12 cellular contexts compared by ENCODE assay signal in genomic region chr7:101959829-101960228, GRCh38.
DNase-seq lines count a peak whose midpoint lies in the region; ATAC-seq and TF ChIP-seq lines count a peak whose summit lies in the region.
"Had no signal": no experiment of that assay in that cellular context is flagged by ENCODE, and none has a peak within 500 bp of the region (broad histone marks: within the 10 kb centered on the region; RNA-seq: fewer than 3 reads in every experiment).

No MANE protein-coding gene starts in this region.

- ATAC-seq in DND-41 (ENCODE audit: insufficient read depth, low read depth) (no peak), gastrocnemius medialis (no peak), GM18502 (IDR thresholded peaks at IDR 0.05; ENCODE audit: poor library complexity, unreplicated experiment) (no peak)
- no peak for ATAC-seq in activated naive CD8-positive, alpha-beta T cell treated with anti-CD3 and anti-CD28 coated beads, Interleukin-2, amount 50 U/mL, for 24 hours

- no peak overlapping the region for H3K4me3 ChIP-seq in DND-41 (ENCODE audit: low read depth in 1 of 2, low read length in 2 of 2)
- H3K4me3 ChIP-seq in Karpas-422 (ENCODE audit: low read length): no peak overlapping the region
- no peak overlapping the region for H3K4me3 ChIP-seq in endodermal cell (ENCODE audit: low read length)
- H3K4me3 ChIP-seq in gastrocnemius medialis: no peak overlapping the region
- no peak overlapping the region for H3K4me3 ChIP-seq in dorsolateral prefrontal cortex

- DNase-seq in DND-41 (no peak), Karpas-422 (no peak), endodermal cell (no peak), gastrocnemius medialis (no peak), dorsolateral prefrontal cortex (no peak)
- no peak for DNase-seq in activated naive CD8-positive, alpha-beta T cell treated with anti-CD3 and anti-CD28 coated beads, Interleukin-2, amount 50 U/mL, for 24 hours
- DNase-seq: CD8-positive, alpha-beta memory T cell; DMS53; GOT3; HCEC 1CT; HFFc6 had no signal

- no peak overlapping the region for H2AFZ ChIP-seq in DND-41 (ENCODE audit: low read depth, low read length)
- H2AFZ ChIP-seq in Karpas-422 (ENCODE audit: low read length): no peak overlapping the region

- H3K4me3 Mint-ChIP-seq in endodermal cell: no peak overlapping the region
- no peak overlapping the region for H3K4me3 Mint-ChIP-seq in activated naive CD8-positive, alpha-beta T cell treated with anti-CD3 and anti-CD28 coated beads, Interleukin-2, amount 50 U/mL, for 24 hours
- H3K4me3 Mint-ChIP-seq: CD8-positive, alpha-beta memory T cell; HFFc6 had no signal

- peaks cover 14% of the 10 kb centered on the region for H3K36me3 Mint-ChIP-seq in endodermal cell (ENCODE audit: low read depth)
- H3K36me3 Mint-ChIP-seq in activated naive CD8-positive, alpha-beta T cell treated with anti-CD3 and anti-CD28 coated beads, Interleukin-2, amount 50 U/mL, for 24 hours (ENCODE audit: low read depth): no peaks in the 10 kb centered on the region

- H3K27ac Mint-ChIP-seq in endodermal cell: peak overlapping the region; percentile 73
- no peak overlapping the region for H3K27ac Mint-ChIP-seq in activated naive CD8-positive, alpha-beta T cell treated with anti-CD3 and anti-CD28 coated beads, Interleukin-2, amount 50 U/mL, for 24 hours
- H3K27ac Mint-ChIP-seq: HFFc6 had no signal

- peaks cover 94% of the 10 kb centered on the region for H3K79me2 ChIP-seq in DND-41 (ENCODE audit: insufficient read depth, low read length)
- peaks cover 84% of the 10 kb centered on the region for H3K79me2 ChIP-seq in Karpas-422 (ENCODE audit: low read length)

- peaks cover 44% of the 10 kb centered on the region for H3K4me1 ChIP-seq in DND-41 (ENCODE audit: insufficient read depth, low read length)
- peaks cover 50% of the 10 kb centered on the region for H3K4me1 ChIP-seq in Karpas-422 (ENCODE audit: low read length)
- peaks cover 5% of the 10 kb centered on the region for H3K4me1 ChIP-seq in endodermal cell (ENCODE audit: control insufficient read depth, insufficient read depth, low read length)
- H3K4me1 ChIP-seq in gastrocnemius medialis: peaks cover 53 to 61% of the 10 kb centered on the region in 2 donors

- H3K9me3 ChIP-seq in DND-41 (ENCODE audit: insufficient read depth, low read length, severe bottlenecking): no peaks in the 10 kb centered on the region
- H3K9me3 ChIP-seq in Karpas-422 (ENCODE audit: low read length): no peaks in the 10 kb centered on the region
- H3K9me3 ChIP-seq in endodermal cell (ENCODE audit: control insufficient read depth, low read length): no peaks in the 10 kb centered on the region
- no peaks in the 10 kb centered on the region for H3K9me3 ChIP-seq in gastrocnemius medialis

- no peak for TF ChIP-seq CTCF in DND-41 (IDR thresholded peaks at IDR 0.05; ENCODE audit: borderline replicate concordance, extremely low read depth, low read length, poor library complexity, severe bottlenecking)
- TF ChIP-seq CTCF in endodermal cell (conservative IDR thresholded peaks at IDR 0.05): no peak
- no peak for TF ChIP-seq CTCF in gastrocnemius medialis (IDR thresholded peaks at IDR 0.05 in 4 of 5, conservative IDR thresholded peaks at IDR 0.05 in 1 of 5)
- no peak for TF ChIP-seq CTCF in dorsolateral prefrontal cortex (IDR thresholded peaks at IDR 0.05 in 54 of 56, conservative IDR thresholded peaks at IDR 0.05 in 2 of 56; ENCODE audit: low read depth in 1 of 56, partially characterized antibody in 56 of 56)

- WGBS in endodermal cell (ENCODE audit: insufficient coverage in 1 of 2, insufficient read length in 1 of 2), 2 experiments: 95 to 97% methylated on average over 16 to 17 of the region's 17 CpGs

- no peak overlapping the region for H3K9ac ChIP-seq in DND-41 (ENCODE audit: low read depth, low read length)
- no peak overlapping the region for H3K9ac ChIP-seq in Karpas-422 (ENCODE audit: low read length)
- no peak overlapping the region for H3K9ac ChIP-seq in endodermal cell (ENCODE audit: extremely low read depth, low read length, poor library complexity, severe bottlenecking)

- in situ Hi-C loops in gastrocnemius medialis (cut with MboI; ENCODE audit: low sequenced_read_pairs in 4 of 4): loop anchor here in 1 of 4 donors (10.0 kb wide), 1 partner anchor 95 kb away; no protein-coding TSS in a partner anchor

- H4K20me1 ChIP-seq in DND-41 (ENCODE audit: insufficient read depth, low read length) (0 out of 2 replicates have a peak, but pooled peaks cover 8% of the 10 kb centered on the region), Karpas-422 (ENCODE audit: insufficient read depth, low read depth, low read length) (no peaks in the 10 kb centered on the region)

- no peaks in the 10 kb centered on the region for H3K27me3 Mint-ChIP-seq in endodermal cell (ENCODE audit: insufficient read depth)
- H3K27me3 Mint-ChIP-seq in activated naive CD8-positive, alpha-beta T cell treated with anti-CD3 and anti-CD28 coated beads, Interleukin-2, amount 50 U/mL, for 24 hours: no peaks in the 10 kb centered on the region

- peaks cover 49% of the 10 kb centered on the region for H3K4me1 Mint-ChIP-seq in endodermal cell
- H3K4me1 Mint-ChIP-seq in activated naive CD8-positive, alpha-beta T cell treated with anti-CD3 and anti-CD28 coated beads, Interleukin-2, amount 50 U/mL, for 24 hours: peaks cover 16% of the 10 kb centered on the region

- H3K36me3 ChIP-seq in DND-41 (ENCODE audit: insufficient read depth, low read length): peaks cover 7% of the 10 kb centered on the region; the same call in 1 of the 2 replicates
- no peaks in the 10 kb centered on the region; the same call in 1 of the 2 replicates for H3K36me3 ChIP-seq in Karpas-422 (ENCODE audit: insufficient read depth, low read length)
- H3K36me3 ChIP-seq in endodermal cell (ENCODE audit: control insufficient read depth, insufficient read depth, low read length): peaks cover 3% of the 10 kb centered on the region
- H3K36me3 ChIP-seq in gastrocnemius medialis: no peaks in the 10 kb centered on the region

- H3K9me3 Mint-ChIP-seq in endodermal cell: no peaks in the 10 kb centered on the region
- no peaks in the 10 kb centered on the region for H3K9me3 Mint-ChIP-seq in activated naive CD8-positive, alpha-beta T cell treated with anti-CD3 and anti-CD28 coated beads, Interleukin-2, amount 50 U/mL, for 24 hours
- H3K9me3 Mint-ChIP-seq: CD8-positive, alpha-beta memory T cell; HFFc6 had no signal

- H3K27ac ChIP-seq in DND-41 (ENCODE audit: low read length) (peak overlapping the region; percentile 28; the same call in 1 of the 2 replicates), Karpas-422 (ENCODE audit: low read length) (peak overlapping the region; percentile 96; the same call in 1 of the 2 replicates), endodermal cell (ENCODE audit: low read depth, low read length) (no peak overlapping the region), gastrocnemius medialis (peak overlapping the region; percentile 21 to 96 (median 91)), dorsolateral prefrontal cortex (no peak overlapping the region)

- H3K4me2 ChIP-seq in DND-41 (ENCODE audit: insufficient read depth, low read length) (no peak overlapping the region), Karpas-422 (ENCODE audit: low read depth, low read length, poor library complexity, severe bottlenecking) (no peak overlapping the region)

- no peak for TF ChIP-seq POLR2A in gastrocnemius medialis (IDR thresholded peaks at IDR 0.05)

- H3K27me3 ChIP-seq in DND-41 (ENCODE audit: insufficient read depth, low read length, poor library complexity) (no peaks in the 10 kb centered on the region), Karpas-422 (ENCODE audit: low read length) (no peaks in the 10 kb centered on the region), endodermal cell (ENCODE audit: control insufficient read depth, insufficient read depth, low read length, poor library complexity, severe bottlenecking) (no peaks in the 10 kb centered on the region), gastrocnemius medialis (no peaks in the 10 kb centered on the region), dorsolateral prefrontal cortex (no peaks in the 10 kb centered on the region)

- intact Hi-C loops in gastrocnemius medialis (cut with DNase I; ENCODE audit: low total_unique reads): loop anchor here (5.0 kb wide), 2 partner anchors 103 to 187 kb away; no protein-coding TSS in a partner anchor
- intact Hi-C loops in dorsolateral prefrontal cortex (cut with DNase I): no loop called here

- H3K9me2 ChIP-seq in Karpas-422 (replicated peaks; ENCODE audit: insufficient read depth, low read length): no peaks in the 10 kb centered on the region

Comparison
In these comparisons a context has a peak if more than half of its experiments do, and no peak if none do; other contexts are left out.
1. H3K27ac ChIP-seq: peak in DND-41 (single experiment), Karpas-422 (single experiment) and gastrocnemius medialis (4 of 4); none in endodermal cell (single experiment) and dorsolateral prefrontal cortex (0 of 59).